ENCODE assay signal across 18 cellular contexts in the genomic region with DNA sequence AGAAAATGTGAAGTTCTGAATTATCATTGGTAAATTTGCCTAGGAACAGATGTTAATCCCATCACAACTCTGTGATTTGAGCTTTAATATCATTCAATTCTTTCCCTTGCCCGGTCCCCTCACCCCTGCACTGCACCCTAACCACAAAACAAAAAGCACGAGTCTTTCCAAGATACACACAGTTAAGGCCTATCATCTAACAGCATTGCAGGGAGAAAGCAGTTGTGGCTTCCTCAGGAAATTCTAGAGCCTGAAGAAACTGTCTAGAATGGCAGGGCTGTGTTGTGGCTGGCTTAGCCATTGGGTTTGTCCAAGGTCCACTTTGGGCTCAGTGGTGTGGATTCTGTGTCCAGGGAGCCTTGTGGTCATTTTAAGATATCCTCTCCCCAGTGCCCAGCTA.
DNase-seq lines count a peak whose midpoint lies in the region; ATAC-seq and TF ChIP-seq lines count a peak whose summit lies in the region.
"Had no signal": no experiment of that assay in that cellular context is flagged by ENCODE, and none has a peak within 500 bp of the region (broad histone marks: within the 10 kb centered on the region; RNA-seq: fewer than 3 reads in every experiment).

No MANE protein-coding gene starts in this region.

- peaks cover 20 to 44% of the 10 kb centered on the region in 2 experiments; a peak in 2 of 4 replicates for H3K4me1 ChIP-seq in SK-N-SH (ENCODE audit: control insufficient read depth in 1 of 2, insufficient read depth in 2 of 2, low read depth in 1 of 2, low read length in 1 of 2)

- no peak overlapping the region; a peak in 1 of 4 replicates for H3K27ac ChIP-seq in SK-N-SH (ENCODE audit: low read depth in 2 of 2, low read length in 1 of 2)
- H3K27ac ChIP-seq: KMS-11 had no signal

- POLR2A ChIA-PET in SK-N-SH (lab: Yijun Ruan, JAX), result no interaction called here

- H3K36me3 ChIP-seq in SK-N-SH (replicated peaks in 1 of 2; ENCODE audit: control insufficient read depth in 1 of 2, insufficient read depth in 2 of 2, low read length in 1 of 2), result no peaks in the 10 kb centered on the region

- WGBS in SK-N-SH (ENCODE audit: low lambda C conversion rate), result 66% methylated on average over 2 of the region's 2 CpGs

- H3K9me2 ChIP-seq in SK-N-SH, result no peaks in the 10 kb centered on the region

- H3K79me2 ChIP-seq in SK-N-SH (ENCODE audit: insufficient read depth), result no peaks in the 10 kb centered on the region

- no peak for TF ChIP-seq RAD21 in SK-N-SH (IDR thresholded peaks at IDR 0.05; ENCODE audit: low read length)

- DNase-seq in AG09319 (ENCODE audit: extremely low read depth, low read depth) (peak; percentile 39), LHCN-M2 (ENCODE audit: low read depth) (peak; percentile 14), astrocyte of the hippocampus (ENCODE audit: low read depth, low spot score) (peak; percentile 38), islet precursor cell (peak; percentile 24), NOMO-1 treated with dmso at 0.1 percent for 144 hours (lab: John Stamatoyannopoulos, UW; ENCODE audit: unreplicated experiment) (no peak), SK-N-SH (no peak)
- DNase-seq in activated CD4-positive, alpha-beta T cell treated with anti-CD3 and anti-CD28 coated beads, Interleukin-2, amount 50 U/mL, for 1 hour, result no peak
- DNase-seq: CD4-positive, alpha-beta T cell; DMS79 treated with DMSO at 0.1 percent for 48 hours; GF-D8; GOT3; HFFc6; NCI-H187; NCI-H446; NCI-H748 treated with DMSO at 0.1 percent for 48 hours; SHP77 treated with DMSO at 0.1 percent for 48 hours had no signal

- H3K9me3 ChIP-seq in SK-N-SH, result no peaks in the 10 kb centered on the region

- H3K4me3 ChIP-seq in SK-N-SH (ENCODE audit: low read depth in 2 of 2, low read length in 1 of 2), result no peak overlapping the region

- no peak overlapping the region for H3K4me2 ChIP-seq in SK-N-SH
- H3K4me2 ChIP-seq: KMS-11 had no signal

- H3K9ac ChIP-seq in SK-N-SH, result no peak overlapping the region
- H3K9ac ChIP-seq: KMS-11 had no signal

- no peak for TF ChIP-seq EP300 in SK-N-SH (IDR thresholded peaks at IDR 0.05; ENCODE audit: borderline replicate concordance in 1 of 2, low read depth in 1 of 2, low read length in 1 of 2)

- TF ChIP-seq CTCF in AG09319 (IDR thresholded peaks at IDR 0.05; ENCODE audit: low read depth, low read length) (no peak), SK-N-SH (IDR thresholded peaks at IDR 0.05) (no peak)

- ATAC-seq in GM21515 (IDR thresholded peaks at IDR 0.05; ENCODE audit: unreplicated experiment), result no peak

- no peak overlapping the region for H2AFZ ChIP-seq in SK-N-SH (ENCODE audit: low read depth)

- no peaks in the 10 kb centered on the region for H3K27me3 ChIP-seq in SK-N-SH (ENCODE audit: insufficient read depth)

- CTCF ChIA-PET in SK-N-SH (lab: Yijun Ruan, JAX), result interaction anchor here (1.3 kb wide), 2 partner anchors 27 to 35 kb away, joined by 3 to 7 read pairs; no protein-coding TSS in a partner anchor

- no peaks in the 10 kb centered on the region for H4K20me1 ChIP-seq in SK-N-SH (ENCODE audit: insufficient read depth)

- H3F3A ChIP-seq in SK-N-SH (replicated peaks; ENCODE audit: insufficient read depth), result no peaks in the 10 kb centered on the region

TF ChIP-seq in SK-N-SH, 30 proteins besides CTCF, POLR2A, EP300 and RAD21:
- TF ChIP-seq, protein P1, sequence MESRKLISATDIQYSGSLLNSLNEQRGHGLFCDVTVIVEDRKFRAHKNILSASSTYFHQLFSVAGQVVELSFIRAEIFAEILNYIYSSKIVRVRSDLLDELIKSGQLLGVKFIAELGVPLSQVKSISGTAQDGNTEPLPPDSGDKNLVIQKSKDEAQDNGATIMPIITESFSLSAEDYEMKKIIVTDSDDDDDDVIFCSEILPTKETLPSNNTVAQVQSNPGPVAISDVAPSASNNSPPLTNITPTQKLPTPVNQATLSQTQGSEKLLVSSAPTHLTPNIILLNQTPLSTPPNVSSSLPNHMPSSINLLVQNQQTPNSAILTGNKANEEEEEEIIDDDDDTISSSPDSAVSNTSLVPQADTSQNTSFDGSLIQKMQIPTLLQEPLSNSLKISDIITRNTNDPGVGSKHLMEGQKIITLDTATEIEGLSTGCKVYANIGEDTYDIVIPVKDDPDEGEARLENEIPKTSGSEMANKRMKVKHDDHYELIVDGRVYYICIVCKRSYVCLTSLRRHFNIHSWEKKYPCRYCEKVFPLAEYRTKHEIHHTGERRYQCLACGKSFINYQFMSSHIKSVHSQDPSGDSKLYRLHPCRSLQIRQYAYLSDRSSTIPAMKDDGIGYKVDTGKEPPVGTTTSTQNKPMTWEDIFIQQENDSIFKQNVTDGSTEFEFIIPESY (IDR thresholded peaks at IDR 0.05; ENCODE audit: borderline replicate concordance, low read depth), result no peak
- TF ChIP-seq, protein P2, sequence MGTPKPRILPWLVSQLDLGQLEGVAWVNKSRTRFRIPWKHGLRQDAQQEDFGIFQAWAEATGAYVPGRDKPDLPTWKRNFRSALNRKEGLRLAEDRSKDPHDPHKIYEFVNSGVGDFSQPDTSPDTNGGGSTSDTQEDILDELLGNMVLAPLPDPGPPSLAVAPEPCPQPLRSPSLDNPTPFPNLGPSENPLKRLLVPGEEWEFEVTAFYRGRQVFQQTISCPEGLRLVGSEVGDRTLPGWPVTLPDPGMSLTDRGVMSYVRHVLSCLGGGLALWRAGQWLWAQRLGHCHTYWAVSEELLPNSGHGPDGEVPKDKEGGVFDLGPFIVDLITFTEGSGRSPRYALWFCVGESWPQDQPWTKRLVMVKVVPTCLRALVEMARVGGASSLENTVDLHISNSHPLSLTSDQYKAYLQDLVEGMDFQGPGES (IDR thresholded peaks at IDR 0.05; ENCODE audit: low read depth, low read length), result no peak
- TF ChIP-seq ELF1 (IDR thresholded peaks at IDR 0.05) (no peak), MXI1 (IDR thresholded peaks at IDR 0.05; ENCODE audit: low read depth, low read length) (no peak), YY1 (IDR thresholded peaks at IDR 0.05; ENCODE audit: low read depth) (no peak), RFX5 (IDR thresholded peaks at IDR 0.05; ENCODE audit: low read length) (no peak)
- TF ChIP-seq, protein P3, sequence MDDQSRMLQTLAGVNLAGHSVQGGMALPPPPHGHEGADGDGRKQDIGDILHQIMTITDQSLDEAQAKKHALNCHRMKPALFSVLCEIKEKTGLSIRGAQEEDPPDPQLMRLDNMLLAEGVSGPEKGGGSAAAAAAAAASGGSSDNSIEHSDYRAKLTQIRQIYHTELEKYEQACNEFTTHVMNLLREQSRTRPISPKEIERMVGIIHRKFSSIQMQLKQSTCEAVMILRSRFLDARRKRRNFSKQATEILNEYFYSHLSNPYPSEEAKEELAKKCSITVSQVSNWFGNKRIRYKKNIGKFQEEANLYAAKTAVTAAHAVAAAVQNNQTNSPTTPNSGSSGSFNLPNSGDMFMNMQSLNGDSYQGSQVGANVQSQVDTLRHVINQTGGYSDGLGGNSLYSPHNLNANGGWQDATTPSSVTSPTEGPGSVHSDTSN (IDR thresholded peaks at IDR 0.05), result no peak

Comparison
In these comparisons a context has a peak if more than half of its experiments do, and no peak if none do; other contexts are left out.
1. DNase-seq: peak in AG09319 (single experiment), LHCN-M2 (single experiment), astrocyte of the hippocampus (single experiment) and islet precursor cell (single experiment); none in NOMO-1 treated with dmso at 0.1 percent for 144 hours (single experiment), SK-N-SH (single experiment) and activated CD4-positive, alpha-beta T cell treated with anti-CD3 and anti-CD28 coated beads, Interleukin-2, amount 50 U/mL, for 1 hour (single experiment).